ENCODE assay signal across 26 cellular contexts in genomic region chr10:50600286-50600685, GRCh38. TPM values are rescaled to one million over a fixed set of nuclear protein-coding genes. Genes with fewer than 3 reads are reported as not detected.
A peak's percentile ranks its signal among the peaks of the same experiment; 100 is the strongest.
DNase-seq lines count a peak whose midpoint lies in the region; ATAC-seq, FAIRE-seq and TF ChIP-seq lines count a peak whose summit lies in the region.
"Had no signal": no experiment of that assay in that cellular context is flagged by ENCODE, and none has a peak within 500 bp of the region (broad histone marks: within the 10 kb centered on the region; RNA-seq: fewer than 3 reads in every experiment).

No MANE protein-coding gene starts in this region.

- H3K27me3 Mint-ChIP-seq in activated naive CD4-positive, alpha-beta T cell treated with anti-CD3 and anti-CD28 coated beads, Interleukin-2, amount 10 ng/mL, durations not matched to agents 7 days and 5 days, result no peaks in the 10 kb centered on the region
- H3K27me3 Mint-ChIP-seq: activated CD8-positive, alpha-beta T cell treated with anti-CD3 and anti-CD28 coated beads for 36 hours; activated naive CD8-positive, alpha-beta T cell treated with anti-CD3 and anti-CD28 coated beads, Interleukin-2, amount 10 ng/mL, durations not matched to agents 7 days and 5 days; dendritic cell treated with granulocyte-macrophage colony-stimulating factor and Interleukin-4, amounts not matched to agents 40 ng/mL and 50 ng/mL, for 4 days; naive thymus-derived CD4-positive, alpha-beta T cell had no signal

- H3K4me1 Mint-ChIP-seq in activated naive CD4-positive, alpha-beta T cell treated with anti-CD3 and anti-CD28 coated beads, Interleukin-2, amount 10 ng/mL, durations not matched to agents 7 days and 5 days, result peaks cover 18% of the 10 kb centered on the region

- H3K4me3 ChIP-seq in A549 (no peak overlapping the region), HCT116 (replicated peaks in 1 of 2; ENCODE audit: low read depth in 1 of 2, low read length in 2 of 2) (no peak overlapping the region)
- H3K4me3 ChIP-seq: esophagus muscularis mucosa, GM23338, vagina had no signal

- no peaks in the 10 kb centered on the region for H3K36me3 ChIP-seq in HCT116 (ENCODE audit: control insufficient read depth in 1 of 2, insufficient read depth in 2 of 2, low read length in 2 of 2)
- H3K36me3 ChIP-seq: brain microvascular endothelial cell, esophagus muscularis mucosa, vagina had no signal

- no peaks in the 10 kb centered on the region for H3K27me3 ChIP-seq in HCT116 (ENCODE audit: insufficient read depth, low read length)
- H3K27me3 ChIP-seq: brain microvascular endothelial cell, esophagus muscularis mucosa, vagina had no signal

- H3K4me1 ChIP-seq in A549 (peaks cover 57% of the 10 kb centered on the region), HCT116 (ENCODE audit: control insufficient read depth in 1 of 2, insufficient read depth in 2 of 2, low read length in 2 of 2) (peaks cover 4 to 14% of the 10 kb centered on the region in 2 experiments)

- H3K9me2 ChIP-seq in HCT116 (ENCODE audit: insufficient read depth), result no peaks in the 10 kb centered on the region

- H3K4me3 Mint-ChIP-seq in activated naive CD4-positive, alpha-beta T cell treated with anti-CD3 and anti-CD28 coated beads, Interleukin-2, amount 10 ng/mL, durations not matched to agents 7 days and 5 days, result no peak overlapping the region
- H3K4me3 Mint-ChIP-seq: activated CD8-positive, alpha-beta T cell treated with anti-CD3 and anti-CD28 coated beads for 36 hours; activated naive CD8-positive, alpha-beta T cell treated with anti-CD3 and anti-CD28 coated beads, Interleukin-2, amount 10 ng/mL, durations not matched to agents 7 days and 5 days; dendritic cell treated with granulocyte-macrophage colony-stimulating factor and Interleukin-4, amounts not matched to agents 40 ng/mL and 50 ng/mL, for 4 days; GM23338 had no signal

- BruUV-seq in HCT116 (replicated peaks; lab: Mats Ljungman, UMichigan), result no TSS peak

- DNase-seq in A549 (ENCODE audit: low read depth in 1 of 2, low spot score in 1 of 2), result peak in 1 of 2 experiments; percentile 17
- DNase-seq in HCT116 (ENCODE audit: low read depth, low spot score), result no peak
- peak; percentile 57 for DNase-seq in NCI-H774 (lab: John Stamatoyannopoulos, UW)
- peak; percentile 45 to 57 for DNase-seq in erythroblast (lab: John Stamatoyannopoulos, UW)
- no peak for DNase-seq in omental fat pad (ENCODE audit: low spot score)
- no peak for DNase-seq in activated naive CD4-positive, alpha-beta T cell treated with anti-CD3 and anti-CD28 coated beads, Interleukin-2, amount 10 ng/mL, durations not matched to agents 7 days and 5 days
- no peak for DNase-seq in middle frontal gyrus (ENCODE audit: extremely low spot score, low spot score)
- DNase-seq in AG08395 (ENCODE audit: low spot score), result no peak
- DNase-seq: activated CD8-positive, alpha-beta T cell treated with anti-CD3 and anti-CD28 coated beads for 36 hours; activated naive CD8-positive, alpha-beta T cell treated with anti-CD3 and anti-CD28 coated beads, Interleukin-2, amount 10 ng/mL, durations not matched to agents 7 days and 5 days; activated T-cell treated with anti-CD3 and anti-CD28 coated beads, Interleukin-2, amount 50 U/mL, for 48 hours; brain microvascular endothelial cell; COR-L47; KBM-7; naive thymus-derived CD4-positive, alpha-beta T cell; NCI-H446 treated with DMSO at 0.1 percent for 48 hours; stimulated activated CD4-positive, alpha-beta T cell treated with anti-CD3 and anti-CD28 coated beads, Interleukin-2, amount 100 ng/mL, for 24 hours; SW 1271 had no signal

- TF ChIP-seq RAD21 in A549 (conservative IDR thresholded peaks at IDR 0.05 in 1 of 2, IDR thresholded peaks at IDR 0.05 in 1 of 2), result no peak
- TF ChIP-seq RAD21 in HCT116 (IDR thresholded peaks at IDR 0.05; ENCODE audit: low read depth), result no peak

- ATAC-seq in A549 (0 out of 6 replicates have a peak, but pooled peaks of 1 of the 2 experiments have one; percentile 35), HCT116 (no peak), omental fat pad (ENCODE audit: low FRiP score) (no peak)
- ATAC-seq: activated CD8-positive, alpha-beta T cell treated with anti-CD3 and anti-CD28 coated beads for 36 hours; GM23338; naive thymus-derived CD4-positive, alpha-beta T cell; Panc1 had no signal

- H3K36me3 Mint-ChIP-seq in activated naive CD4-positive, alpha-beta T cell treated with anti-CD3 and anti-CD28 coated beads, Interleukin-2, amount 10 ng/mL, durations not matched to agents 7 days and 5 days, result no peaks in the 10 kb centered on the region

- H3K27ac Mint-ChIP-seq in activated naive CD4-positive, alpha-beta T cell treated with anti-CD3 and anti-CD28 coated beads, Interleukin-2, amount 10 ng/mL, durations not matched to agents 7 days and 5 days, result no peak overlapping the region
- H3K27ac Mint-ChIP-seq: activated CD8-positive, alpha-beta T cell treated with anti-CD3 and anti-CD28 coated beads for 36 hours; activated naive CD8-positive, alpha-beta T cell treated with anti-CD3 and anti-CD28 coated beads, Interleukin-2, amount 10 ng/mL, durations not matched to agents 7 days and 5 days; dendritic cell treated with granulocyte-macrophage colony-stimulating factor and Interleukin-4, amounts not matched to agents 40 ng/mL and 50 ng/mL, for 4 days; GM23338 had no signal

- H3K4me2 ChIP-seq in A549 (peak overlapping the region; percentile 44), HCT116 (ENCODE audit: low read length) (peak overlapping the region; percentile 5; the same call in 1 of the 2 replicates)
- H3K4me2 ChIP-seq: GM23338 had no signal

- POLR2A ChIA-PET in A549 (lab: Yijun Ruan, JAX) (no interaction called here), HCT116 (lab: Charles Lee) (no interaction called here)

- no peak for TF ChIP-seq EP300 in A549 (IDR thresholded peaks at IDR 0.05)

- CTCF ChIA-PET in A549 (lab: Yijun Ruan, JAX), result interaction anchor here (2.2 kb wide), 1 partner anchor 22 kb away, joined by 8 read pairs; no protein-coding TSS in a partner anchor
- CTCF ChIA-PET in HCT116 (lab: Charles Lee), result no interaction called here
- CTCF ChIA-PET in activated naive CD4-positive, alpha-beta T cell treated with anti-CD3 and anti-CD28 coated beads, Interleukin-2, amount 10 ng/mL, durations not matched to agents 7 days and 5 days (lab: Charles Lee), result no interaction called here

- RAD21 ChIA-PET in HCT116 (lab: Charles Lee; ENCODE audit: low non-redundant PET in 1 of 2, low total read pairs in 2 of 2, uncharacterized antibody in 2 of 2, unreplicated experiment in 2 of 2), result no interaction called here

- 66% methylated on average over 1 of the region's 1 CpG for WGBS in A549 (ENCODE audit: missing lambda C conversion rate)

- H3K9me3 ChIP-seq in A549 (no peaks in the 10 kb centered on the region), HCT116 (ENCODE audit: control insufficient read depth in 1 of 2, insufficient read depth in 1 of 2, low read depth in 1 of 2, low read length in 2 of 2) (no peaks in the 10 kb centered on the region)
- H3K9me3 ChIP-seq: esophagus muscularis mucosa, vagina had no signal

- intact Hi-C loops in HCT116 (cut with micrococcal nuclease), result no loop called here

- peak overlapping the region in 1 of 2 experiments; percentile 17; a peak in 1 of 6 replicates for H3K27ac ChIP-seq in A549
- no peak overlapping the region for H3K27ac ChIP-seq in HCT116 (ENCODE audit: low read depth, low read length)
- H3K27ac ChIP-seq: brain microvascular endothelial cell, esophagus muscularis mucosa, HL-60, parathyroid adenoma, vagina had no signal

- no peak overlapping the region for H3K9ac ChIP-seq in HCT116 (ENCODE audit: low read length)
- H3K9ac ChIP-seq: parathyroid adenoma had no signal

- no peak overlapping the region for H2AFZ ChIP-seq in HCT116 (ENCODE audit: low read depth, low read length, poor library complexity, severe bottlenecking)
- H2AFZ ChIP-seq: GM23338, parathyroid adenoma had no signal

- no peak for FAIRE-seq in A549 (lab: Jason Lieb, UNC)
- FAIRE-seq: GM12892 had no signal

- peaks cover 7% of the 10 kb centered on the region; the same call in 1 of the 2 replicates for H3K79me2 ChIP-seq in HCT116 (ENCODE audit: insufficient read depth, low read length)

- no peak for TF ChIP-seq POLR2A in A549 (IDR thresholded peaks at IDR 0.05; ENCODE audit: low read length)
- no peak for TF ChIP-seq POLR2A in HCT116 (IDR thresholded peaks at IDR 0.05; ENCODE audit: borderline replicate concordance, extremely low read depth, insufficient read depth, insufficient read length)
- no peak for TF ChIP-seq POLR2A in erythroblast (IDR thresholded peaks at IDR 0.05; ENCODE audit: low read length)

- H3K9me3 Mint-ChIP-seq in activated naive CD4-positive, alpha-beta T cell treated with anti-CD3 and anti-CD28 coated beads, Interleukin-2, amount 10 ng/mL, durations not matched to agents 7 days and 5 days, result no peaks in the 10 kb centered on the region
- H3K9me3 Mint-ChIP-seq: activated CD8-positive, alpha-beta T cell treated with anti-CD3 and anti-CD28 coated beads for 36 hours; activated naive CD8-positive, alpha-beta T cell treated with anti-CD3 and anti-CD28 coated beads, Interleukin-2, amount 10 ng/mL, durations not matched to agents 7 days and 5 days; dendritic cell treated with granulocyte-macrophage colony-stimulating factor and Interleukin-4, amounts not matched to agents 40 ng/mL and 50 ng/mL, for 4 days; GM23338; naive thymus-derived CD4-positive, alpha-beta T cell had no signal

- no peaks in the 10 kb centered on the region for H4K20me1 ChIP-seq in HCT116 (ENCODE audit: insufficient read depth)

- TF ChIP-seq CTCF in A549 (IDR thresholded peaks at IDR 0.05) (no peak), HCT116 (IDR thresholded peaks at IDR 0.05 in 2 of 3, conservative IDR thresholded peaks at IDR 0.05 in 1 of 3; ENCODE audit: borderline replicate concordance in 1 of 3, insufficient read depth in 1 of 3, low read depth in 2 of 3, low read length in 2 of 3) (no peak), omental fat pad (IDR thresholded peaks at IDR 0.05) (no peak)

TF ChIP-seq in HCT116, 20 proteins besides CTCF, POLR2A, EP300 and RAD21 (continues in another document):
- TF ChIP-seq, protein P1, sequence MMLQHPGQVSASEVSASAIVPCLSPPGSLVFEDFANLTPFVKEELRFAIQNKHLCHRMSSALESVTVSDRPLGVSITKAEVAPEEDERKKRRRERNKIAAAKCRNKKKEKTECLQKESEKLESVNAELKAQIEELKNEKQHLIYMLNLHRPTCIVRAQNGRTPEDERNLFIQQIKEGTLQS (IDR thresholded peaks at IDR 0.05), result no peak

RNA-seq across cellular contexts. Expression of gene SGMS1, which starts 23.5 kb away (rescaled TPM):
- polyA plus RNA-seq in A549 (2011; rRNA removed) (28.2 TPM in 2 replicates), A549 (2017; fragmentation: RNase III; extraction: RNeasy Plus Mini Kit Qiagen cat#74134 plus additional on column Dnase treatment) (20.2 to 23.2 TPM (median 22.7 TPM) in 3 replicates)
- 15.3 and 21.3 TPM in 2 replicates for polyA plus RNA-seq in A549 (2012; cell fraction: cytosol; rRNA removed)
- polyA plus RNA-seq in A549 (2012; cell fraction: nucleus; rRNA removed), result 17.9 and 19.2 TPM in 2 replicates
- polyA minus RNA-seq in A549 (2011; rRNA and poly(A)+ RNA removed), result 23.8 and 26.8 TPM in 2 replicates
- total RNA-seq in HCT116 (2021; ENCODE audit: unreplicated experiment) (29.1 TPM), omental fat pad (100 to 1,000 TPM in 2 of 4 donors, 10 to 100 TPM in 2; 82.5 to 136 (median 96.4) TPM)
- 13.3 and 14.7 TPM in 2 replicates for polyA plus RNA-seq in HCT116 (2012)

Comparison
In these comparisons a context has a peak if more than half of its experiments do, and no peak if none do; other contexts are left out.
1. DNase-seq: peak in NCI-H774 (single experiment) and erythroblast (2 of 2); none in HCT116 (single experiment), omental fat pad (single experiment), activated naive CD4-positive, alpha-beta T cell treated with anti-CD3 and anti-CD28 coated beads, Interleukin-2, amount 10 ng/mL, durations not matched to agents 7 days and 5 days (single experiment), middle frontal gyrus (single experiment) and AG08395 (single experiment).